Comparison of ENCODE assay signal across 8 cellular contexts in genomic region chr9:133334888-133335287, GRCh38. TPM values are rescaled to one million over a fixed set of nuclear protein-coding genes. Genes with fewer than 3 reads are reported as not detected.
DNase-seq lines count a peak whose midpoint lies in the region; ATAC-seq and TF ChIP-seq lines count a peak whose summit lies in the region.
"Not testable (repeated sequence)": the region's sequence is repeated elsewhere in the genome, so short reads cannot be mapped to it uniquely, and the experiment has no call there.

No MANE protein-coding gene starts in this region.

- H3K27me3 Mint-ChIP-seq in Calu3 (ENCODE audit: unreplicated experiment); activated B cell treated with CpG ODN at 0.5 μM for 24 hours: not testable (repeated sequence)

- not testable (repeated sequence) for H3K9me3 ChIP-seq in MG63, esophagus squamous epithelium, right lobe of liver, tibial nerve

- intact Hi-C loops in Calu3 (cut with micrococcal nuclease; ENCODE audit: unreplicated experiment); esophagus squamous epithelium (cut with DNase I); posterior vena cava (cut with DNase I): not testable (repeated sequence)
- intact Hi-C loops in activated B cell treated with CpG ODN at 0.5 μM for 24 hours (cut with micrococcal nuclease) (loop anchor here (10.0 kb wide), 1 partner anchor 730 kb away; the partner anchor contains the start of gene BRD3), right lobe of liver (cut with DNase I) (loop anchor here in 1 of 2 donors (10.0 kb wide), 1 partner anchor 50 kb away; no protein-coding TSS in a partner anchor)

- CTCF ChIA-PET in Calu3 (lab: Charles Lee): interaction anchor here (0.5 to 1.3 kb wide), 2 partner anchors 92 to 147 kb away, joined by 4 read pairs; no protein-coding TSS in a partner anchor
- CTCF ChIA-PET in activated B cell treated with CpG ODN at 0.5 μM for 24 hours (lab: Charles Lee): not testable (repeated sequence)

- H3K27me3 ChIP-seq in MG63, esophagus squamous epithelium, right lobe of liver, tibial nerve: not testable (repeated sequence)

- H3K27ac Mint-ChIP-seq in Calu3 (ENCODE audit: unreplicated experiment): peak overlapping the region; percentile 80
- H3K27ac Mint-ChIP-seq in activated B cell treated with CpG ODN at 0.5 μM for 24 hours: not testable (repeated sequence)

- TF ChIP-seq EP300 in tibial nerve (IDR thresholded peaks at IDR 0.05): not testable (repeated sequence)

- H3K4me1 Mint-ChIP-seq in Calu3 (ENCODE audit: low read depth, unreplicated experiment) (peaks cover 20% of the 10 kb centered on the region), activated B cell treated with CpG ODN at 0.5 μM for 24 hours (peaks cover 44% of the 10 kb centered on the region)

- POLR2A ChIA-PET in activated B cell treated with CpG ODN at 0.5 μM for 24 hours (lab: Charles Lee): interaction anchor here (0.6 to 4.6 kb wide), 8 partner anchors 9 to 304 kb away, joined by 3 to 32 read pairs (median 4); partner anchors contain the start of genes GTF3C5, MED22 and RPL7A

- peak overlapping the region in 2 of 4 donors; percentile 83 to 85 for H3K27ac ChIP-seq in esophagus squamous epithelium
- not testable (repeated sequence) for H3K27ac ChIP-seq in right lobe of liver
- peak overlapping the region in 1 of 4 donors; percentile 78 for H3K27ac ChIP-seq in tibial nerve

- H3K4me3 Mint-ChIP-seq in Calu3 (ENCODE audit: low read depth, unreplicated experiment) (peak overlapping the region; percentile 90), activated B cell treated with CpG ODN at 0.5 μM for 24 hours (peak overlapping the region; percentile 97)

- H3K36me3 ChIP-seq in MG63: peaks cover 57% of the 10 kb centered on the region
- H3K36me3 ChIP-seq in esophagus squamous epithelium: peaks cover 18 to 52% (median 33%) of the 10 kb centered on the region in 3 donors
- peaks cover 3 to 41% (median 23%) of the 10 kb centered on the region in 4 donors for H3K36me3 ChIP-seq in right lobe of liver
- H3K36me3 ChIP-seq in tibial nerve: peaks cover 4 to 61% (median 31%) of the 10 kb centered on the region in 3 donors

- H3K4me3 ChIP-seq in MG63: peak overlapping the region; percentile 88
- H3K4me3 ChIP-seq in astrocyte of the spinal cord (ENCODE audit: low read depth, low read length): peak overlapping the region; percentile 96
- peak overlapping the region; percentile 76 to 97 (median 88) for H3K4me3 ChIP-seq in esophagus squamous epithelium
- peak overlapping the region; percentile 61 to 94 (median 66) for H3K4me3 ChIP-seq in right lobe of liver
- peak overlapping the region; percentile 66 to 95 (median 83) for H3K4me3 ChIP-seq in tibial nerve

- H3K36me3 Mint-ChIP-seq in Calu3 (ENCODE audit: insufficient read depth, unreplicated experiment) (peaks cover 52% of the 10 kb centered on the region), activated B cell treated with CpG ODN at 0.5 μM for 24 hours (ENCODE audit: low read depth) (peaks cover 64% of the 10 kb centered on the region)

- ATAC-seq in activated B cell treated with CpG ODN at 0.5 μM for 24 hours (ENCODE audit: low read depth); right lobe of liver: not testable (repeated sequence)

- H3K4me1 ChIP-seq in esophagus squamous epithelium: peaks cover 25 to 62% (median 29%) of the 10 kb centered on the region in 3 donors
- H3K4me1 ChIP-seq in right lobe of liver: peaks cover 0 to 12% (median 4%) of the 10 kb centered on the region in 4 donors
- peaks cover 0 to 36% (median 24%) of the 10 kb centered on the region in 4 donors for H3K4me1 ChIP-seq in tibial nerve

- TF ChIP-seq POLR2A in esophagus squamous epithelium (IDR thresholded peaks at IDR 0.05); right lobe of liver (IDR thresholded peaks at IDR 0.05); tibial nerve (IDR thresholded peaks at IDR 0.05): not testable (repeated sequence)

- not testable (repeated sequence) for BruUV-seq in Calu3 (replicated peaks; lab: Mats Ljungman, UMichigan)

- TF ChIP-seq CTCF in Calu3 (IDR thresholded peaks at IDR 0.05; ENCODE audit: unreplicated experiment); activated B cell treated with CpG ODN at 0.5 μM for 24 hours (IDR thresholded peaks at IDR 0.05); astrocyte of the spinal cord (IDR thresholded peaks at IDR 0.05; ENCODE audit: low read depth, low read length); esophagus squamous epithelium (IDR thresholded peaks at IDR 0.05); right lobe of liver (IDR thresholded peaks at IDR 0.05); tibial nerve (IDR thresholded peaks at IDR 0.05): not testable (repeated sequence)

- H3K9me3 Mint-ChIP-seq in Calu3 (ENCODE audit: low read depth, unreplicated experiment); activated B cell treated with CpG ODN at 0.5 μM for 24 hours: not testable (repeated sequence)

- not testable (repeated sequence) for DNase-seq in Calu3; MG63; activated B cell treated with CpG ODN at 0.5 μM for 24 hours; astrocyte of the spinal cord (ENCODE audit: low read depth, low spot score); esophagus squamous epithelium (lab: John Stamatoyannopoulos, UW); tibial nerve (ENCODE audit: low spot score in 2 of 2)
- DNase-seq in right lobe of liver (peak in 1 of 3 donors; percentile 12), posterior vena cava (ENCODE audit: low spot score) (peak; percentile 23)

- in situ Hi-C loops in astrocyte of the spinal cord (cut with HindIII; ENCODE audit: low sequenced_read_pairs): not testable (repeated sequence)

- WGBS in esophagus squamous epithelium, 2 donors: 63% methylated on average over 11 of the region's 11 CpGs
- WGBS in right lobe of liver (ENCODE audit: insufficient coverage, low coverage, low lambda C conversion rate, missing lambda C conversion rate): 65% methylated on average over 11 of the region's 11 CpGs
- WGBS in tibial nerve, 2 donors: 82% methylated on average over 11 of the region's 11 CpGs

RNA-seq across cellular contexts. Expression of gene SURF6, which starts 1.1 kb away (rescaled TPM):
- 20.4 and 23.1 TPM in 2 replicates for total RNA-seq in Calu3 (2022)
- 25.1 and 28.9 TPM in 2 replicates for total RNA-seq in MG63 (2014; rRNA removed; shearing (Covaris generic); ENCODE audit: low replicate concordance)
- total RNA-seq in activated B cell treated with CpG ODN at 0.5 μM for 24 hours: 22.4 and 23.9 TPM in 2 replicates
- 10 to 100 TPM; 14.5 to 28.6 (median 22.0) TPM for total RNA-seq in esophagus squamous epithelium
- 1 to 10 TPM; 5.8 to 8.8 (median 7.6) TPM for total RNA-seq in right lobe of liver
- total RNA-seq in posterior vena cava: 10 to 100 TPM; 11.5 to 12.0 TPM
- total RNA-seq in tibial nerve: 10 to 100 TPM; 21.6 to 36.3 (median 31.5) TPM

RNA-seq across cellular contexts. Expression of gene MED22, which starts 13.0 kb away (rescaled TPM):
- total RNA-seq in Calu3 (2022) (24.4 and 27.6 TPM in 2 replicates), activated B cell treated with CpG ODN at 0.5 μM for 24 hours (40.7 and 45.7 TPM in 2 replicates), esophagus squamous epithelium (10 to 100 TPM; 10.8 to 22.5 (median 15.9) TPM), right lobe of liver (10 to 100 TPM in 1 of 6 experiments, 1 to 10 TPM in 5; 5.9 to 14.5 (median 8.1) TPM), posterior vena cava (10 to 100 TPM; 28.6 to 28.9 TPM), tibial nerve (10 to 100 TPM; 29.3 to 63.6 (median 39.2) TPM)
- total RNA-seq in MG63 (2014; rRNA removed; shearing (Covaris generic); ENCODE audit: low replicate concordance): 34.7 and 35.4 TPM in 2 replicates

RNA-seq across cellular contexts. Expression of gene RPL7A, which starts 13.1 kb away (rescaled TPM):
- 835 and 904 TPM in 2 replicates for total RNA-seq in Calu3 (2022)
- 2,766 and 2,991 TPM in 2 replicates for total RNA-seq in MG63 (2014; rRNA removed; shearing (Covaris generic); ENCODE audit: low replicate concordance)
- 3,786 and 4,134 TPM in 2 replicates for total RNA-seq in activated B cell treated with CpG ODN at 0.5 μM for 24 hours
- total RNA-seq in esophagus squamous epithelium: 1,000 to 10,000 TPM; 1,828 to 2,553 (median 2,363) TPM
- total RNA-seq in right lobe of liver: 100 to 1,000 TPM; 529 to 851 (median 616) TPM
- 1,000 to 10,000 TPM; 1,252 to 1,287 TPM for total RNA-seq in posterior vena cava
- 1,000 to 10,000 TPM; 1,757 to 2,575 (median 2,004) TPM for total RNA-seq in tibial nerve

RNA-seq across cellular contexts. Expression of gene SURF1, which starts 21.4 kb away (rescaled TPM):
- total RNA-seq in Calu3 (2022) (47.9 and 50.9 TPM in 2 replicates), activated B cell treated with CpG ODN at 0.5 μM for 24 hours (33.6 and 38.9 TPM in 2 replicates), esophagus squamous epithelium (10 to 100 TPM; 18.2 to 44.7 (median 32.0) TPM), right lobe of liver (10 to 100 TPM; 37.4 to 68.8 (median 44.5) TPM), posterior vena cava (10 to 100 TPM; 27.7 to 30.2 TPM), tibial nerve (10 to 100 TPM; 35.0 to 59.4 (median 41.6) TPM)
- total RNA-seq in MG63 (2014; rRNA removed; shearing (Covaris generic); ENCODE audit: low replicate concordance): 37.4 and 48.4 TPM in 2 replicates

RNA-seq across cellular contexts. Expression of gene SURF2, which starts 21.5 kb away (rescaled TPM):
- total RNA-seq in Calu3 (2022) (20.6 and 22.9 TPM in 2 replicates), activated B cell treated with CpG ODN at 0.5 μM for 24 hours (17.3 and 17.8 TPM in 2 replicates), esophagus squamous epithelium (10 to 100 TPM; 30.1 to 36.8 (median 33.6) TPM), right lobe of liver (10 to 100 TPM in 2 of 6 experiments, 1 to 10 TPM in 4; 6.3 to 16.9 (median 8.2) TPM), posterior vena cava (10 to 100 TPM; 11.8 to 12.0 TPM), tibial nerve (10 to 100 TPM; 12.2 to 24.3 (median 23.0) TPM)
- 28.5 and 47.2 TPM in 2 replicates for total RNA-seq in MG63 (2014; rRNA removed; shearing (Covaris generic); ENCODE audit: low replicate concordance)
